Comparison of ENCODE assay signal across 11 cellular contexts in genomic region chr6:46159229-46159628, GRCh38. TPM values are rescaled to one million over a fixed set of nuclear protein-coding genes. Genes with fewer than 3 reads are reported as not detected.
"Had no signal": no experiment of that assay in that cellular context is flagged by ENCODE, and none has a peak within 500 bp of the region (broad histone marks: within the 10 kb centered on the region; RNA-seq: fewer than 3 reads in every experiment).

No MANE protein-coding gene starts in this region.

- H2AFZ ChIP-seq: GM23248, GM23338 had no signal

- H3K9me3 ChIP-seq: HAP-1 had no signal

- H3K4me3 ChIP-seq: GM23248, GM23338, HAP-1 had no signal

- FAIRE-seq: H1, H54 had no signal

- DNase-seq: GM23248, GOT3, H7, H9, HCEC 1CT, HFFc6 had no signal

- H3K4me1 ChIP-seq: HAP-1 had no signal

- H3K9ac ChIP-seq: GM23248 had no signal

- ATAC-seq: GM23338, HCT116 had no signal

- H3K4me2 ChIP-seq: GM23338 had no signal

- H3K27ac ChIP-seq: GM23248 had no signal

- H3K36me3 ChIP-seq: HAP-1 had no signal

RNA-seq across cellular contexts. Expression of gene ENPP5, which starts 11.6 kb away (rescaled TPM):
- total RNA-seq: GM23248, HFFc6 had no signal
